In genomic region chr2:10400002-10400401, GRCh38 we compare ENCODE assay signal across 15 cellular contexts. TPM values are rescaled to one million over a fixed set of nuclear protein-coding genes. Genes with fewer than 3 reads are reported as not detected.
DNase-seq lines count a peak whose midpoint lies in the region; ATAC-seq and TF ChIP-seq lines count a peak whose summit lies in the region.
"Had no signal": no experiment of that assay in that cellular context is flagged by ENCODE, and none has a peak within 500 bp of the region (broad histone marks: within the 10 kb centered on the region; RNA-seq: fewer than 3 reads in every experiment).

No MANE protein-coding gene starts in this region.

- peaks cover 53% of the 10 kb centered on the region for H3K4me1 Mint-ChIP-seq in activated T-cell treated with anti-CD3 and anti-CD28 coated beads, Interleukin-2, amount 50 U/mL, for 72 hours (ENCODE audit: low read depth)
- peaks cover 10% of the 10 kb centered on the region for H3K4me1 Mint-ChIP-seq in glutamatergic neuron (ENCODE audit: low read depth, unreplicated experiment)
- H3K4me1 Mint-ChIP-seq: nephron had no signal

- no peak for TF ChIP-seq CTCF in RWPE1 (conservative IDR thresholded peaks at IDR 0.05; ENCODE audit: low read depth)
- no peak for TF ChIP-seq CTCF in glutamatergic neuron (IDR thresholded peaks at IDR 0.05; ENCODE audit: partially characterized antibody, unreplicated experiment)
- TF ChIP-seq CTCF in stomach (IDR thresholded peaks at IDR 0.05), result no peak
- TF ChIP-seq CTCF in esophagus squamous epithelium (IDR thresholded peaks at IDR 0.05), result no peak

- H3K36me3 Mint-ChIP-seq in activated T-cell treated with anti-CD3 and anti-CD28 coated beads, Interleukin-2, amount 50 U/mL, for 72 hours (ENCODE audit: insufficient read depth in 2 of 2), result peaks cover 7 to 12% of the 10 kb centered on the region in 2 donors
- H3K36me3 Mint-ChIP-seq in glutamatergic neuron (ENCODE audit: unreplicated experiment), result peaks cover 4% of the 10 kb centered on the region

- TF ChIP-seq EP300 in stomach (IDR thresholded peaks at IDR 0.05), result no peak

- TF ChIP-seq POLR2A in stomach (IDR thresholded peaks at IDR 0.05) (no peak), esophagus squamous epithelium (IDR thresholded peaks at IDR 0.05) (no peak)

- no peaks in the 10 kb centered on the region for H3K27me3 ChIP-seq in stomach
- no peaks in the 10 kb centered on the region for H3K27me3 ChIP-seq in esophagus squamous epithelium
- H3K27me3 ChIP-seq: SJSA1 had no signal

- peak overlapping the region; percentile 0 to 31 for H3K4me3 Mint-ChIP-seq in activated T-cell treated with anti-CD3 and anti-CD28 coated beads, Interleukin-2, amount 50 U/mL, for 72 hours
- no peak overlapping the region for H3K4me3 Mint-ChIP-seq in glutamatergic neuron (ENCODE audit: unreplicated experiment)
- H3K4me3 Mint-ChIP-seq: nephron had no signal

- H3K27ac ChIP-seq in RWPE1 (peak overlapping the region; percentile 49), stomach (peak overlapping the region; percentile 48 to 84 (median 69)), esophagus squamous epithelium (peak overlapping the region in 2 of 4 donors; percentile 63 to 73)
- H3K27ac ChIP-seq: SJSA1 had no signal

- H3K4me1 ChIP-seq in stomach (peaks cover 31 to 67% (median 62%) of the 10 kb centered on the region in 4 donors), esophagus squamous epithelium (peaks cover 19 to 56% (median 23%) of the 10 kb centered on the region in 3 donors)

- POLR2A ChIA-PET in RWPE1 (lab: Yijun Ruan, JAX; ENCODE audit: low non-redundant PET), result no interaction called here

- 88 to 94% (median 94%) methylated on average over 14 of the region's 14 CpGs for WGBS in stomach, 5 donors
- 91 to 96% methylated on average over 13 to 14 of the region's 14 CpGs for WGBS in esophagus squamous epithelium, 2 donors

- CTCF ChIA-PET in RWPE1 (lab: Yijun Ruan, JAX), result no interaction called here

- no peaks in the 10 kb centered on the region for H3K9me3 Mint-ChIP-seq in activated T-cell treated with anti-CD3 and anti-CD28 coated beads, Interleukin-2, amount 50 U/mL, for 72 hours
- peaks cover 3% of the 10 kb centered on the region for H3K9me3 Mint-ChIP-seq in glutamatergic neuron (ENCODE audit: unreplicated experiment)
- H3K9me3 Mint-ChIP-seq: nephron had no signal

- DNase-seq in activated T-cell treated with anti-CD3 and anti-CD28 coated beads, Interleukin-2, amount 50 U/mL, for 72 hours, result no peak
- no peak for DNase-seq in activated T-cell treated with anti-CD3 and anti-CD28 coated beads, Interleukin-2, amount 50 U/mL, for 48 hours
- DNase-seq in RWPE1 (ENCODE audit: low spot score) (no peak), glutamatergic neuron (no peak), stomach (no peak), esophagus squamous epithelium (lab: John Stamatoyannopoulos, UW) (no peak), 8988T (no peak)
- no peak for DNase-seq in stimulated activated naive CD4-positive, alpha-beta T cell (lab: John Stamatoyannopoulos, UW)
- DNase-seq: activated CD4-positive, CD25-positive, alpha-beta regulatory T cell; EL; NCI-H1694 treated with DMSO at 0.1 percent for 48 hours; NCI-H748 treated with DMSO at 0.1 percent for 48 hours; stimulated activated CD4-positive, alpha-beta T cell treated with anti-CD3 and anti-CD28 coated beads, Interleukin-12 subunit alpha, Interleukin-12 subunit beta, amount 100 ng/mL, for 4 hours had no signal

- H3K9me3 ChIP-seq in stomach (no peaks in the 10 kb centered on the region), esophagus squamous epithelium (no peaks in the 10 kb centered on the region)
- H3K9me3 ChIP-seq: SJSA1 had no signal

- H3K36me3 ChIP-seq in stomach (peaks cover 0 to 17% (median 7%) of the 10 kb centered on the region in 4 donors), esophagus squamous epithelium (peaks cover 0 to 9% (median 0%) of the 10 kb centered on the region in 3 donors)

- no peak for ATAC-seq in activated T-cell treated with anti-CD3 and anti-CD28 coated beads, Interleukin-2, amount 50 U/mL, for 72 hours (replicated peaks in 1 of 2)

- H3K27ac Mint-ChIP-seq in activated T-cell treated with anti-CD3 and anti-CD28 coated beads, Interleukin-2, amount 50 U/mL, for 72 hours, result peak overlapping the region; percentile 1
- peak overlapping the region; percentile 31 for H3K27ac Mint-ChIP-seq in glutamatergic neuron (ENCODE audit: unreplicated experiment)
- H3K27ac Mint-ChIP-seq: nephron had no signal

- no peak overlapping the region for H3K4me3 ChIP-seq in stomach
- H3K4me3 ChIP-seq in esophagus squamous epithelium, result no peak overlapping the region
- H3K4me3 ChIP-seq: SJSA1 had no signal

- H3K27me3 Mint-ChIP-seq in activated T-cell treated with anti-CD3 and anti-CD28 coated beads, Interleukin-2, amount 50 U/mL, for 72 hours (ENCODE audit: low read depth), result no peaks in the 10 kb centered on the region
- peaks cover 3% of the 10 kb centered on the region for H3K27me3 Mint-ChIP-seq in glutamatergic neuron (ENCODE audit: unreplicated experiment)

- intact Hi-C loops in stomach (cut with DNase I; ENCODE audit: low total_unique reads), result no loop called here
- intact Hi-C loops in esophagus squamous epithelium (cut with DNase I), result no loop called here

RNA-seq across cellular contexts. Expression of gene ODC1, which starts 48.1 kb away (rescaled TPM):
- total RNA-seq in activated T-cell treated with anti-CD3 and anti-CD28 coated beads, Interleukin-2, amount 50 U/mL, for 72 hours, result 10 to 100 TPM; 72.0 to 73.5 TPM
- total RNA-seq in glutamatergic neuron (ENCODE audit: unreplicated experiment) (88.0 TPM), stomach (100 to 1,000 TPM in 3 of 5 donors, 10 to 100 TPM in 2; 33.0 to 148 (median 113) TPM), esophagus squamous epithelium (10 to 100 TPM; 14.9 to 66.8 (median 26.3) TPM)
- polyA plus RNA-seq in stomach, result 10 to 100 TPM; 32.2 to 51.8 (median 36.2) TPM
